19 cellular contexts compared by ENCODE assay signal in genomic region chr3:149579161-149579560, GRCh38.
DNase-seq lines count a peak whose midpoint lies in the region; ATAC-seq and TF ChIP-seq lines count a peak whose summit lies in the region.
"Had no signal": no experiment of that assay in that cellular context is flagged by ENCODE, and none has a peak within 500 bp of the region (broad histone marks: within the 10 kb centered on the region; RNA-seq: fewer than 3 reads in every experiment).

No MANE protein-coding gene starts in this region.

- no peak overlapping the region for H4K91ac ChIP-seq in mesenchymal stem cell (ENCODE audit: low read length)

- H3K27ac Mint-ChIP-seq in activated CD4-positive, alpha-beta memory T cell treated with anti-CD3 and anti-CD28 coated beads, Interleukin-2, amount 10 ng/mL, durations not matched to agents 7 days and 5 days = peak overlapping the region; percentile 10
- no peak overlapping the region for H3K27ac Mint-ChIP-seq in activated CD4-positive, alpha-beta memory T cell treated with anti-CD3 and anti-CD28 coated beads for 36 hours
- H3K27ac Mint-ChIP-seq: activated naive CD4-positive, alpha-beta T cell treated with anti-CD3 and anti-CD28 coated beads, Interleukin-2, amount 10 ng/mL, durations not matched to agents 7 days and 5 days had no signal

- peak overlapping the region; percentile 23 to 67 for H3K18ac ChIP-seq in mesenchymal stem cell (ENCODE audit: low read depth in 1 of 2, low read length in 2 of 2)

- no peak overlapping the region for H2AK5ac ChIP-seq in mesenchymal stem cell (ENCODE audit: low read length, severe bottlenecking)

- H3K4me1 ChIP-seq in adipocyte (ENCODE audit: control insufficient read depth, insufficient read depth, low read length) = peaks cover 91% of the 10 kb centered on the region
- H3K4me1 ChIP-seq in mesenchymal stem cell (ENCODE audit: control insufficient read depth, insufficient read depth, low read depth, low read length) = peaks cover 27% of the 10 kb centered on the region
- H3K4me1 ChIP-seq in thyroid gland = peaks cover 49 to 71% of the 10 kb centered on the region in 2 donors

- H3K9ac ChIP-seq in adipocyte (ENCODE audit: low read length) (peak overlapping the region; percentile 55), mesenchymal stem cell (ENCODE audit: low read length) (peak overlapping the region; percentile 53)

- TF ChIP-seq POLR2A in thyroid gland (IDR thresholded peaks at IDR 0.05) = no peak

- H3K14ac ChIP-seq in mesenchymal stem cell (ENCODE audit: low read length in 2 of 2) = no peak overlapping the region

- H3K9me3 ChIP-seq in adipocyte (ENCODE audit: control insufficient read depth, low read length) = no peaks in the 10 kb centered on the region
- no peaks in the 10 kb centered on the region for H3K9me3 ChIP-seq in mesenchymal stem cell (ENCODE audit: control insufficient read depth, low read length)
- no peaks in the 10 kb centered on the region for H3K9me3 ChIP-seq in thyroid gland
- H3K9me3 ChIP-seq in WERI-Rb-1 (ENCODE audit: severe bottlenecking) = no peaks in the 10 kb centered on the region
- H3K9me3 ChIP-seq: heart right ventricle, transverse colon had no signal

- H2BK120ac ChIP-seq in mesenchymal stem cell (ENCODE audit: low read depth, low read length) = no peak overlapping the region

- CTCF ChIA-PET in activated CD4-positive, alpha-beta memory T cell treated with anti-CD3 and anti-CD28 coated beads, Interleukin-2, amount 10 ng/mL, durations not matched to agents 7 days and 5 days (lab: Charles Lee) = interaction anchor here (1.0 to 3.8 kb wide), 6 partner anchors 8 to 229 kb away, joined by 3 to 24 read pairs (median 6); partner anchors contain the start of gene COMMD2
- CTCF ChIA-PET in activated CD4-positive, alpha-beta memory T cell treated with anti-CD3 and anti-CD28 coated beads for 36 hours (lab: Charles Lee) = interaction anchor here (0.9 to 3.3 kb wide), 3 partner anchors 10 to 192 kb away, joined by 3 to 19 read pairs (median 6); no protein-coding TSS in a partner anchor

- H3K4ac ChIP-seq in mesenchymal stem cell (ENCODE audit: low read depth in 1 of 2, low read length in 2 of 2) = no peak overlapping the region

- no peaks in the 10 kb centered on the region for H3K79me1 ChIP-seq in mesenchymal stem cell (replicated peaks; ENCODE audit: low read length, poor library complexity, severe bottlenecking)

- no peak for TF ChIP-seq CTCF in thyroid gland (IDR thresholded peaks at IDR 0.05)
- TF ChIP-seq CTCF in WERI-Rb-1 (IDR thresholded peaks at IDR 0.05; ENCODE audit: low read depth, low read length) = no peak

- H3K4me1 Mint-ChIP-seq in activated CD4-positive, alpha-beta memory T cell treated with anti-CD3 and anti-CD28 coated beads, Interleukin-2, amount 10 ng/mL, durations not matched to agents 7 days and 5 days = peaks cover 53% of the 10 kb centered on the region
- H3K4me1 Mint-ChIP-seq in activated CD4-positive, alpha-beta memory T cell treated with anti-CD3 and anti-CD28 coated beads for 36 hours (ENCODE audit: low read depth) = peaks cover 39% of the 10 kb centered on the region

- peaks cover 11% of the 10 kb centered on the region for H3K27me3 Mint-ChIP-seq in activated CD4-positive, alpha-beta memory T cell treated with anti-CD3 and anti-CD28 coated beads, Interleukin-2, amount 10 ng/mL, durations not matched to agents 7 days and 5 days
- peaks cover 17% of the 10 kb centered on the region for H3K27me3 Mint-ChIP-seq in activated CD4-positive, alpha-beta memory T cell treated with anti-CD3 and anti-CD28 coated beads for 36 hours

- DNase-seq in activated CD4-positive, alpha-beta memory T cell treated with anti-CD3 and anti-CD28 coated beads, Interleukin-2, amount 10 ng/mL, durations not matched to agents 7 days and 5 days = no peak
- DNase-seq in activated CD4-positive, alpha-beta memory T cell treated with anti-CD3 and anti-CD28 coated beads for 36 hours = no peak
- DNase-seq in adipocyte (ENCODE audit: low read depth) (no peak), mesenchymal stem cell (no peak), thyroid gland (no peak), WERI-Rb-1 (no peak)
- DNase-seq in stimulated activated CD4-positive, alpha-beta T cell treated with anti-CD3 and anti-CD28 coated beads, Interleukin-2, amount 100 ng/mL, for 48 hours = no peak
- DNase-seq: activated naive CD4-positive, alpha-beta T cell treated with anti-CD3 and anti-CD28 coated beads, Interleukin-2, amount 10 ng/mL, durations not matched to agents 7 days and 5 days; CD4-positive, CD25-positive, alpha-beta regulatory T cell; DMS79 treated with DMSO at 0.1 percent for 48 hours; heart right ventricle; KG1; mesendoderm; NCI-H1105 treated with DMSO at 0.1 percent for 48 hours; SHP77; T1000; transverse colon had no signal

- H3K36me3 ChIP-seq in adipocyte (ENCODE audit: control insufficient read depth, insufficient read depth, low read length, severe bottlenecking) = no peaks in the 10 kb centered on the region
- H3K36me3 ChIP-seq in mesenchymal stem cell (ENCODE audit: control insufficient read depth in 1 of 2, insufficient read depth in 2 of 2, low read depth in 1 of 2, low read length in 2 of 2) = peaks cover 0 to 6% of the 10 kb centered on the region in 2 experiments
- no peaks in the 10 kb centered on the region for H3K36me3 ChIP-seq in thyroid gland
- no peaks in the 10 kb centered on the region for H3K36me3 ChIP-seq in WERI-Rb-1
- H3K36me3 ChIP-seq: heart right ventricle, transverse colon had no signal

- no peak overlapping the region for H2BK15ac ChIP-seq in mesenchymal stem cell (ENCODE audit: low read depth, poor library complexity, severe bottlenecking)

- peak overlapping the region in 1 of 2 experiments; percentile 50 for H2BK12ac ChIP-seq in mesenchymal stem cell (ENCODE audit: low read length in 2 of 2)

- no peak overlapping the region for H3K4me3 Mint-ChIP-seq in activated CD4-positive, alpha-beta memory T cell treated with anti-CD3 and anti-CD28 coated beads, Interleukin-2, amount 10 ng/mL, durations not matched to agents 7 days and 5 days
- no peak overlapping the region for H3K4me3 Mint-ChIP-seq in activated CD4-positive, alpha-beta memory T cell treated with anti-CD3 and anti-CD28 coated beads for 36 hours
- H3K4me3 Mint-ChIP-seq: activated naive CD4-positive, alpha-beta T cell treated with anti-CD3 and anti-CD28 coated beads, Interleukin-2, amount 10 ng/mL, durations not matched to agents 7 days and 5 days; CD4-positive, CD25-positive, alpha-beta regulatory T cell had no signal

- WGBS in mesenchymal stem cell = 78% methylated on average over 1 of the region's 1 CpG
- WGBS in thyroid gland, 2 donors = 81 to 97% methylated on average over 1 of the region's 1 CpG

- intact Hi-C loops in activated CD4-positive, alpha-beta memory T cell treated with anti-CD3 and anti-CD28 coated beads for 36 hours (cut with micrococcal nuclease) = no loop called here
- intact Hi-C loops in thyroid gland (cut with DNase I) = loop anchor here (10.0 kb wide), 1 partner anchor 76 kb away; the partner anchor contains the start of gene WWTR1

- H3K9me3 Mint-ChIP-seq in activated CD4-positive, alpha-beta memory T cell treated with anti-CD3 and anti-CD28 coated beads, Interleukin-2, amount 10 ng/mL, durations not matched to agents 7 days and 5 days = peaks cover 4% of the 10 kb centered on the region
- H3K9me3 Mint-ChIP-seq in activated CD4-positive, alpha-beta memory T cell treated with anti-CD3 and anti-CD28 coated beads for 36 hours = no peaks in the 10 kb centered on the region

- H3K36me3 Mint-ChIP-seq in activated CD4-positive, alpha-beta memory T cell treated with anti-CD3 and anti-CD28 coated beads, Interleukin-2, amount 10 ng/mL, durations not matched to agents 7 days and 5 days (ENCODE audit: low read depth) = no peaks in the 10 kb centered on the region
- H3K36me3 Mint-ChIP-seq in activated CD4-positive, alpha-beta memory T cell treated with anti-CD3 and anti-CD28 coated beads for 36 hours = no peaks in the 10 kb centered on the region
- H3K36me3 Mint-ChIP-seq: CD4-positive, CD25-positive, alpha-beta regulatory T cell had no signal

- no peak for ATAC-seq in HG02870 (IDR thresholded peaks at IDR 0.05; ENCODE audit: unreplicated experiment)
- ATAC-seq: heart right ventricle had no signal

- H3K23ac ChIP-seq in mesenchymal stem cell (ENCODE audit: low read length in 2 of 2) = no peak overlapping the region

- H3K4me3 ChIP-seq in adipocyte (ENCODE audit: low read length) = no peak overlapping the region
- peak overlapping the region in 1 of 2 experiments; percentile 44 for H3K4me3 ChIP-seq in mesenchymal stem cell (ENCODE audit: insufficient read depth in 1 of 2, low read depth in 1 of 2, low read length in 2 of 2)
- H3K4me3 ChIP-seq in thyroid gland (replicated peaks in 1 of 3) = no peak overlapping the region
- no peak overlapping the region for H3K4me3 ChIP-seq in WERI-Rb-1 (ENCODE audit: low read depth, low read length)
- H3K4me3 ChIP-seq: dorsolateral prefrontal cortex, heart right ventricle, transverse colon had no signal

- H2BK5ac ChIP-seq in mesenchymal stem cell (ENCODE audit: low read depth, low read length, poor library complexity, severe bottlenecking) = no peak overlapping the region

- no peak overlapping the region for H3K4me2 ChIP-seq in mesenchymal stem cell (ENCODE audit: low read length, poor library complexity, severe bottlenecking)

- no peaks in the 10 kb centered on the region for H3K27me3 ChIP-seq in adipocyte (replicated peaks; ENCODE audit: control insufficient read depth, insufficient read depth, low read length)
- H3K27me3 ChIP-seq in mesenchymal stem cell (ENCODE audit: control insufficient read depth in 1 of 2, insufficient read depth in 1 of 2, low read length in 2 of 2) = no peaks in the 10 kb centered on the region
- no peaks in the 10 kb centered on the region for H3K27me3 ChIP-seq in thyroid gland
- no peaks in the 10 kb centered on the region for H3K27me3 ChIP-seq in WERI-Rb-1 (ENCODE audit: insufficient read depth, low read depth, severe bottlenecking)
- H3K27me3 ChIP-seq: dorsolateral prefrontal cortex, transverse colon had no signal

- peak overlapping the region; percentile 59 for H4K8ac ChIP-seq in mesenchymal stem cell (ENCODE audit: low read length)

- H3K27ac ChIP-seq in mesenchymal stem cell (ENCODE audit: low read length, poor library complexity, severe bottlenecking) = peak overlapping the region; percentile 45
- peak overlapping the region in 2 of 3 donors; percentile 26 to 34 for H3K27ac ChIP-seq in thyroid gland
- H3K27ac ChIP-seq in WERI-Rb-1 = no peak overlapping the region
- H3K27ac ChIP-seq: dorsolateral prefrontal cortex had no signal

- H2AFZ ChIP-seq in mesenchymal stem cell (ENCODE audit: low read depth, low read length) = no peak overlapping the region

- POLR2A ChIA-PET in activated CD4-positive, alpha-beta memory T cell treated with anti-CD3 and anti-CD28 coated beads, Interleukin-2, amount 10 ng/mL, durations not matched to agents 7 days and 5 days (lab: Charles Lee) = interaction anchor here (0.7 kb wide), 1 partner anchor 10 kb away, joined by 3 read pairs; no protein-coding TSS in a partner anchor
- POLR2A ChIA-PET in activated CD4-positive, alpha-beta memory T cell treated with anti-CD3 and anti-CD28 coated beads for 36 hours (lab: Charles Lee) = no interaction called here
